8 cellular contexts compared by ENCODE assay signal in genomic region chr12:47819902-47820630, GRCh38. TPM values are rescaled to one million over a fixed set of nuclear protein-coding genes. Genes with fewer than 3 reads are reported as not detected.
DNase-seq lines count a peak whose midpoint lies in the region; ATAC-seq and TF ChIP-seq lines count a peak whose summit lies in the region.

Gene HDAC7, minus strand, starts transcription at chr12:47819903. Its CDS starts 118 bp downstream, at chr12:47819785.

- peak within 1 kb of the TSS; percentile 89 to 99 (median 99) for H3K27ac Mint-ChIP-seq in H9

- H4K20me1 ChIP-seq in DND-41 (ENCODE audit: insufficient read depth, low read length): peaks cover 24% of the 10 kb centered on the region; the same call in 1 of the 2 replicates
- H4K20me1 ChIP-seq in H9 (ENCODE audit: control insufficient read depth, insufficient read depth, insufficient read length): no peaks in the 10 kb centered on the region

- peak within 1 kb of the TSS; percentile 22 to 61; a peak in 3 of 4 replicates for H3K4me3 ChIP-seq in DND-41 (ENCODE audit: low read depth in 1 of 2, low read length in 2 of 2)

- no peak within 1 kb of the TSS for H4K91ac ChIP-seq in H9 (ENCODE audit: insufficient read length, low read depth, low read length)

- H3T11ph ChIP-seq in H9 (ENCODE audit: low read length): no peak within 1 kb of the TSS

- H2BK5ac ChIP-seq in H9 (ENCODE audit: insufficient read length, low read length): no peak within 1 kb of the TSS

- H3K56ac ChIP-seq in H9 (ENCODE audit: insufficient read length, low read depth, low read length): no peak within 1 kb of the TSS

- no peaks in the 10 kb centered on the region for H3K36me3 ChIP-seq in DND-41 (ENCODE audit: insufficient read depth, low read length)

- H2BK15ac ChIP-seq in H9 (ENCODE audit: low read depth, low read length): no peak within 1 kb of the TSS

- ATAC-seq in DND-41 (ENCODE audit: insufficient read depth, low read depth) (peak; percentile 66), HG03520 (IDR thresholded peaks at IDR 0.05; ENCODE audit: unreplicated experiment) (no peak)

- no peaks in the 10 kb centered on the region for H3K9me3 ChIP-seq in DND-41 (ENCODE audit: insufficient read depth, low read length, severe bottlenecking)
- no peaks in the 10 kb centered on the region for H3K9me3 ChIP-seq in H9 (ENCODE audit: control insufficient read depth, low read depth, low read length)

- H3K36me3 Mint-ChIP-seq in H9 (ENCODE audit: insufficient read depth in 1 of 3, low read depth in 3 of 3): peaks cover 0 to 6% (median under 1%) of the 10 kb centered on the region in 3 experiments; a peak in 3 of 7 replicates

- H3K4me2 ChIP-seq in DND-41 (ENCODE audit: insufficient read depth, low read length) (peak within 1 kb of the TSS; percentile 92), H9 (ENCODE audit: insufficient read depth, insufficient read length, low read length) (peak within 1 kb of the TSS; percentile 69)

- DNase-seq in DND-41 (peak; percentile 82), H9 (peak; percentile 89), NCI-H1930 (lab: John Stamatoyannopoulos, UW) (peak; percentile 17 to 25), dedifferentiated amniotic fluid mesenchymal stem cell (ENCODE audit: extremely low spot score) (peak; percentile 75), left kidney (ENCODE audit: low read depth, low spot score) (peak; percentile 93)
- DNase-seq in activated CD4-positive, alpha-beta T cell treated with anti-CD3 and anti-CD28 coated beads for 48 hours: peak; percentile 81
- DNase-seq in stimulated activated CD4-positive, alpha-beta T cell treated with anti-CD3 and anti-CD28 coated beads, Interleukin-1b, Interleukin-23, amount 100 ng/mL, for 24 hours (ENCODE audit: low read depth in 4 of 4, low spot score in 1 of 4): peak in 3 of 4 experiments; percentile 54 to 81 (median 66)

- peak within 1 kb of the TSS; percentile 31 for H2BK12ac ChIP-seq in H9 (ENCODE audit: insufficient read length, low read depth, low read length)

- peak within 1 kb of the TSS; percentile 47 for H4K5ac ChIP-seq in H9 (ENCODE audit: insufficient read length, low read depth, low read length)

- no peaks in the 10 kb centered on the region for H3K79me1 ChIP-seq in H9 (ENCODE audit: insufficient read depth, low read depth, low read length, poor library complexity, severe bottlenecking)

- peak within 1 kb of the TSS; percentile 33 for H2BK20ac ChIP-seq in H9 (ENCODE audit: low read depth, low read length, poor library complexity, severe bottlenecking)

- peaks cover 2% of the 10 kb centered on the region; the same call in 1 of the 2 replicates for H3K79me2 ChIP-seq in DND-41 (ENCODE audit: insufficient read depth, low read length)
- H3K79me2 ChIP-seq in H9 (ENCODE audit: insufficient read depth, low read length): peaks cover 19% of the 10 kb centered on the region; the same call in 1 of the 2 replicates

- no peak within 1 kb of the TSS for H3K4ac ChIP-seq in H9 (ENCODE audit: low read depth, low read length)

- peak within 1 kb of the TSS; percentile 90 for H3K18ac ChIP-seq in H9 (ENCODE audit: insufficient read length, low read depth, low read length)

- no peak within 1 kb of the TSS for H2BK120ac ChIP-seq in H9 (ENCODE audit: low read depth, low read length, poor library complexity, severe bottlenecking)

- no peak within 1 kb of the TSS for H2AK5ac ChIP-seq in H9 (ENCODE audit: insufficient read length, low read length)

- no peak within 1 kb of the TSS for H4K8ac ChIP-seq in H9 (replicated peaks; ENCODE audit: insufficient read length, low read depth, low read length)

- H3K9me3 Mint-ChIP-seq in H9: no peaks in the 10 kb centered on the region

- H3K4me1 Mint-ChIP-seq in H9: peaks cover 52 to 56% of the 10 kb centered on the region in 2 experiments

- H3K27me3 ChIP-seq in DND-41 (ENCODE audit: insufficient read depth, low read length, poor library complexity) (peaks cover 22% of the 10 kb centered on the region), H9 (ENCODE audit: insufficient read depth, low read length) (no peaks in the 10 kb centered on the region)

- H3K23me2 ChIP-seq in H9 (ENCODE audit: insufficient read length, low read depth, low read length, poor library complexity, severe bottlenecking): peaks cover 7% of the 10 kb centered on the region

- H3K23ac ChIP-seq in H9 (ENCODE audit: insufficient read length, low read depth, low read length): no peak within 1 kb of the TSS

- H2AFZ ChIP-seq in DND-41 (ENCODE audit: low read depth, low read length): peak within 1 kb of the TSS; percentile 78
- H2AFZ ChIP-seq in H9 (ENCODE audit: low read length): no peak within 1 kb of the TSS

- WGBS in H9 (ENCODE audit: extremely low coverage, insufficient read length, low lambda C conversion rate): no CpG with 5 or more reads among the region's 58 CpGs

- H3K27ac ChIP-seq in DND-41 (ENCODE audit: low read length): peak within 1 kb of the TSS; percentile 63
- peak within 1 kb of the TSS; percentile 29 for H3K27ac ChIP-seq in H9 (ENCODE audit: insufficient read length, low read depth, low read length)

- peak within 1 kb of the TSS; percentile 93 for H3K14ac ChIP-seq in H9 (ENCODE audit: insufficient read depth, low read length)

- no peak for TF ChIP-seq CTCF in DND-41 (IDR thresholded peaks at IDR 0.05; ENCODE audit: borderline replicate concordance, extremely low read depth, low read length, poor library complexity, severe bottlenecking)
- no peak for TF ChIP-seq CTCF in H9 (conservative IDR thresholded peaks at IDR 0.05)

- H3K27me3 Mint-ChIP-seq in H9 (ENCODE audit: low read depth): peaks cover 12% of the 10 kb centered on the region

- H3K4me1 ChIP-seq in DND-41 (ENCODE audit: insufficient read depth, low read length) (peaks cover 52% of the 10 kb centered on the region), H9 (ENCODE audit: insufficient read depth, low read length) (peaks cover 15% of the 10 kb centered on the region; the same call in 1 of the 2 replicates)

- peak within 1 kb of the TSS; percentile 87 to 93 for H3K4me3 Mint-ChIP-seq in H9

- H3K9ac ChIP-seq in DND-41 (ENCODE audit: low read depth, low read length) (peak within 1 kb of the TSS; percentile 69), H9 (ENCODE audit: extremely low read depth, insufficient read length, low read length) (peak within 1 kb of the TSS; percentile 67)

RNA-seq across cellular contexts. Expression of gene HDAC7, which starts in this region (rescaled TPM):
- 69.3 and 72.1 TPM in 2 replicates for total RNA-seq in H9 (2021)

Comparison
In these comparisons a context has a peak if more than half of its experiments do, and no peak if none do; other contexts are left out.
1. DNase-seq: peak in every context shown above with its lines; median percentile 93 in left kidney; 89 in H9; 82 in DND-41; 81 in activated CD4-positive, alpha-beta T cell treated with anti-CD3 and anti-CD28 coated beads for 48 hours; 75 in dedifferentiated amniotic fluid mesenchymal stem cell; 66 in stimulated activated CD4-positive, alpha-beta T cell treated with anti-CD3 and anti-CD28 coated beads, Interleukin-1b, Interleukin-23, amount 100 ng/mL, for 24 hours; 21 in NCI-H1930.